In genomic region chr1:32925360-32926142, GRCh38 we compare ENCODE assay signal across 8 cellular contexts. TPM values are rescaled to one million over a fixed set of nuclear protein-coding genes. Genes with fewer than 3 reads are reported as not detected.
A peak's percentile ranks its signal among the peaks of the same experiment; 100 is the strongest.
DNase-seq lines count a peak whose midpoint lies in the region; TF ChIP-seq lines count a peak whose summit lies in the region.
"Had no signal": no experiment of that assay in that cellular context is flagged by ENCODE, and none has a peak within 500 bp of the region (broad histone marks: within the 10 kb centered on the region; RNA-seq: fewer than 3 reads in every experiment).

No MANE protein-coding gene starts in this region.

- H3K4me1 Mint-ChIP-seq in activated CD4-positive, alpha-beta memory T cell treated with anti-CD3 and anti-CD28 coated beads, Interleukin-2, amount 10 ng/mL, durations not matched to agents 7 days and 5 days, result peaks cover 13% of the 10 kb centered on the region

- no peaks in the 10 kb centered on the region for H3K36me3 Mint-ChIP-seq in activated CD4-positive, alpha-beta memory T cell treated with anti-CD3 and anti-CD28 coated beads, Interleukin-2, amount 10 ng/mL, durations not matched to agents 7 days and 5 days (ENCODE audit: low read depth)

- H3K4me3 ChIP-seq in HUES48 (ENCODE audit: low read depth, low read length) (peak overlapping the region; percentile 62), left ventricle myocardium inferior (peak overlapping the region; percentile 48)
- H3K4me3 ChIP-seq: adrenal gland had no signal

- POLR2A ChIA-PET in activated CD4-positive, alpha-beta memory T cell treated with anti-CD3 and anti-CD28 coated beads, Interleukin-2, amount 10 ng/mL, durations not matched to agents 7 days and 5 days (lab: Charles Lee), result interaction anchor here (0.7 kb wide), 1 partner anchor 12 kb away, joined by 3 read pairs; no protein-coding TSS in a partner anchor

- H3K9me3 Mint-ChIP-seq in activated CD4-positive, alpha-beta memory T cell treated with anti-CD3 and anti-CD28 coated beads, Interleukin-2, amount 10 ng/mL, durations not matched to agents 7 days and 5 days, result no peaks in the 10 kb centered on the region

- H3K27ac ChIP-seq in HUES48 (ENCODE audit: low read depth, low read length), result no peak overlapping the region
- no peak overlapping the region for H3K27ac ChIP-seq in left ventricle myocardium inferior (replicated peaks)
- H3K27ac ChIP-seq: adrenal gland had no signal

- no peak overlapping the region for H3K9ac ChIP-seq in HUES48 (ENCODE audit: low read depth, low read length)

- H3K4me1 ChIP-seq in HUES48 (ENCODE audit: control insufficient read depth, insufficient read depth, low read length) (peaks cover 13% of the 10 kb centered on the region; the same call in 1 of the 2 replicates), left ventricle myocardium inferior (peaks cover 22% of the 10 kb centered on the region)

- no peak overlapping the region for H3K4me3 Mint-ChIP-seq in activated CD4-positive, alpha-beta memory T cell treated with anti-CD3 and anti-CD28 coated beads, Interleukin-2, amount 10 ng/mL, durations not matched to agents 7 days and 5 days

- peak; percentile 20 for DNase-seq in activated CD4-positive, alpha-beta memory T cell treated with anti-CD3 and anti-CD28 coated beads, Interleukin-2, amount 10 ng/mL, durations not matched to agents 7 days and 5 days
- DNase-seq in left ventricle myocardium inferior (no peak), retina (peak; percentile 62), mucosa of gallbladder (ENCODE audit: low spot score) (no peak), NCI-H187 treated with DMSO at 0.1 percent for 48 hours (lab: John Stamatoyannopoulos, UW) (no peak), GM13976 (ENCODE audit: low spot score) (no peak)

- in situ Hi-C loops in GM13976 (cut with MboI; ENCODE audit: low sequenced_read_pairs, unreplicated experiment), result no loop called here

- intact Hi-C loops in left ventricle myocardium inferior (cut with micrococcal nuclease), result no loop called here

- CTCF ChIA-PET in activated CD4-positive, alpha-beta memory T cell treated with anti-CD3 and anti-CD28 coated beads, Interleukin-2, amount 10 ng/mL, durations not matched to agents 7 days and 5 days (lab: Charles Lee), result interaction anchor here (0.8 to 1.1 kb wide), 3 partner anchors 82 to 132 kb away, joined by 3 to 4 read pairs (median 3); no protein-coding TSS in a partner anchor

- H3K27me3 Mint-ChIP-seq in activated CD4-positive, alpha-beta memory T cell treated with anti-CD3 and anti-CD28 coated beads, Interleukin-2, amount 10 ng/mL, durations not matched to agents 7 days and 5 days, result peaks cover 54% of the 10 kb centered on the region

- H3K27ac Mint-ChIP-seq in activated CD4-positive, alpha-beta memory T cell treated with anti-CD3 and anti-CD28 coated beads, Interleukin-2, amount 10 ng/mL, durations not matched to agents 7 days and 5 days, result no peak overlapping the region

- no peaks in the 10 kb centered on the region for H3K9me3 ChIP-seq in HUES48 (ENCODE audit: control insufficient read depth, insufficient read depth, low read length)
- no peaks in the 10 kb centered on the region for H3K9me3 ChIP-seq in left ventricle myocardium inferior (replicated peaks)
- H3K9me3 ChIP-seq: adrenal gland had no signal

- peaks cover 69% of the 10 kb centered on the region for H3K27me3 ChIP-seq in HUES48 (ENCODE audit: control insufficient read depth, insufficient read depth, low read length)
- H3K27me3 ChIP-seq in left ventricle myocardium inferior (ENCODE audit: low read depth), result peaks cover 29% of the 10 kb centered on the region

- TF ChIP-seq CTCF in left ventricle myocardium inferior (IDR thresholded peaks at IDR 0.05; ENCODE audit: borderline replicate concordance) (no peak), GM13976 (IDR thresholded peaks at IDR 0.05; ENCODE audit: borderline replicate concordance, control extremely low read depth, extremely low read depth, insufficient read depth, missing control alignments) (no peak)

- no peaks in the 10 kb centered on the region for H3K36me3 ChIP-seq in HUES48 (ENCODE audit: control insufficient read depth, insufficient read depth, low read length)
- no peaks in the 10 kb centered on the region for H3K36me3 ChIP-seq in left ventricle myocardium inferior
- H3K36me3 ChIP-seq: adrenal gland had no signal

RNA-seq across cellular contexts. Expression of gene TMEM54, which starts 24.4 kb away (rescaled TPM):
- total RNA-seq in activated CD4-positive, alpha-beta memory T cell treated with anti-CD3 and anti-CD28 coated beads, Interleukin-2, amount 10 ng/mL, durations not matched to agents 7 days and 5 days, result not detected
- 14.2 TPM for total RNA-seq in left ventricle myocardium inferior
- 372 TPM for total RNA-seq in mucosa of gallbladder

RNA-seq across cellular contexts. Expression of gene RNF19B, which starts 39.1 kb away (rescaled TPM):
- 10 to 100 TPM; 42.9 to 46.9 TPM for total RNA-seq in activated CD4-positive, alpha-beta memory T cell treated with anti-CD3 and anti-CD28 coated beads, Interleukin-2, amount 10 ng/mL, durations not matched to agents 7 days and 5 days
- total RNA-seq in left ventricle myocardium inferior, result 15.4 TPM
- total RNA-seq in mucosa of gallbladder, result 31.4 TPM

RNA-seq across cellular contexts. Expression of gene HPCA, which starts 39.3 kb away (rescaled TPM):
- under 1 TPM; 0.38 to 0.60 TPM for total RNA-seq in activated CD4-positive, alpha-beta memory T cell treated with anti-CD3 and anti-CD28 coated beads, Interleukin-2, amount 10 ng/mL, durations not matched to agents 7 days and 5 days
- total RNA-seq in left ventricle myocardium inferior (not detected), mucosa of gallbladder (1.8 TPM)

RNA-seq across cellular contexts. Expression of gene FNDC5, which starts 54.8 kb away (rescaled TPM):
- total RNA-seq in activated CD4-positive, alpha-beta memory T cell treated with anti-CD3 and anti-CD28 coated beads, Interleukin-2, amount 10 ng/mL, durations not matched to agents 7 days and 5 days, result not detected
- 105 TPM for total RNA-seq in left ventricle myocardium inferior
- total RNA-seq in mucosa of gallbladder, result 8.4 TPM

Comparison
In these comparisons a context has a peak if more than half of its experiments do, and no peak if none do; other contexts are left out.
1. DNase-seq: peak in activated CD4-positive, alpha-beta memory T cell treated with anti-CD3 and anti-CD28 coated beads, Interleukin-2, amount 10 ng/mL, durations not matched to agents 7 days and 5 days (single experiment) and retina (single experiment); none in left ventricle myocardium inferior (single experiment), mucosa of gallbladder (single experiment), NCI-H187 treated with DMSO at 0.1 percent for 48 hours (single experiment) and GM13976 (single experiment).
2. RNA of gene TMEM54, which starts 24.4 kb away (total RNA-seq): 372 TPM in mucosa of gallbladder (single experiment); 14.2 TPM in left ventricle myocardium inferior (single experiment) and not detected in activated CD4-positive, alpha-beta memory T cell treated with anti-CD3 and anti-CD28 coated beads, Interleukin-2, amount 10 ng/mL, durations not matched to agents 7 days and 5 days; every median in the first group is over 10 times any median in the second.